In genomic region chr12:109458771-109459208, GRCh38 we compare ENCODE assay signal across 10 cellular contexts. TPM values are rescaled to one million over a fixed set of nuclear protein-coding genes. Genes with fewer than 3 reads are reported as not detected.
A peak's percentile ranks its signal among the peaks of the same experiment; 100 is the strongest.
DNase-seq lines count a peak whose midpoint lies in the region; ATAC-seq and TF ChIP-seq lines count a peak whose summit lies in the region.
"Had no signal": no experiment of that assay in that cellular context is flagged by ENCODE, and none has a peak within 500 bp of the region (broad histone marks: within the 10 kb centered on the region; RNA-seq: fewer than 3 reads in every experiment).

No MANE protein-coding gene starts in this region.

- DNase-seq in SJSA1 (ENCODE audit: low read depth in 1 of 2, low spot score in 2 of 2) (peak in 1 of 2 experiments; percentile 68), fibroblast of pulmonary artery (ENCODE audit: low read depth) (peak; percentile 74), progenitor cell of endocrine pancreas (ENCODE audit: low spot score, unreplicated experiment) (no peak), WERI-Rb-1 (no peak), NCI-H446 treated with DMSO at 0.1 percent for 48 hours (lab: John Stamatoyannopoulos, UW) (no peak)
- no peak for DNase-seq in activated naive CD4-positive, alpha-beta T cell treated with Interleukin-2 at 50 U/mL for 16 hours
- DNase-seq: NCI-H2081 had no signal

- H3K9me3 ChIP-seq in ES-I3 (ENCODE audit: control insufficient read depth, insufficient read depth, low read length) = no peaks in the 10 kb centered on the region
- no peaks in the 10 kb centered on the region for H3K9me3 ChIP-seq in SJSA1 (replicated peaks)
- H3K9me3 ChIP-seq in WERI-Rb-1 (ENCODE audit: severe bottlenecking) = no peaks in the 10 kb centered on the region

- no peaks in the 10 kb centered on the region for H3K27me3 Mint-ChIP-seq in progenitor cell of endocrine pancreas

- H3K36me3 ChIP-seq in ES-I3 (ENCODE audit: insufficient read depth, low read length) (peaks cover 20% of the 10 kb centered on the region), SJSA1 (peaks cover 65% of the 10 kb centered on the region), WERI-Rb-1 (peaks cover 48% of the 10 kb centered on the region)

- H3K9ac ChIP-seq in ES-I3 (ENCODE audit: low read depth, low read length) = peak overlapping the region; percentile 3; the same call in 1 of the 2 replicates

- H3K36me3 Mint-ChIP-seq in progenitor cell of endocrine pancreas (ENCODE audit: insufficient read depth) = peaks cover 13% of the 10 kb centered on the region

- H3K27me3 ChIP-seq in SJSA1 (replicated peaks) (no peaks in the 10 kb centered on the region), WERI-Rb-1 (ENCODE audit: insufficient read depth, low read depth, severe bottlenecking) (no peaks in the 10 kb centered on the region)

- H3K4me3 Mint-ChIP-seq in progenitor cell of endocrine pancreas (ENCODE audit: low read depth) = no peak overlapping the region

- ATAC-seq in GM19023 (IDR thresholded peaks at IDR 0.05; ENCODE audit: unreplicated experiment) = no peak

- H3K4me1 Mint-ChIP-seq in progenitor cell of endocrine pancreas (ENCODE audit: low read depth) = peaks cover 9% of the 10 kb centered on the region

- H3K4me3 ChIP-seq in SJSA1 = no peak overlapping the region
- H3K4me3 ChIP-seq in fibroblast of pulmonary artery (replicated peaks; ENCODE audit: low read depth, low read length) = no peak overlapping the region
- no peak overlapping the region for H3K4me3 ChIP-seq in WERI-Rb-1 (ENCODE audit: low read depth, low read length)

- H3K27ac Mint-ChIP-seq in progenitor cell of endocrine pancreas = peak overlapping the region; percentile 21

- no peak for TF ChIP-seq CTCF in fibroblast of pulmonary artery (IDR thresholded peaks at IDR 0.05; ENCODE audit: low read length, missing control alignments)
- TF ChIP-seq CTCF in progenitor cell of endocrine pancreas (IDR thresholded peaks at IDR 0.05; ENCODE audit: unreplicated experiment) = no peak
- no peak for TF ChIP-seq CTCF in WERI-Rb-1 (IDR thresholded peaks at IDR 0.05; ENCODE audit: low read depth, low read length)

- H3K4me1 ChIP-seq in ES-I3 (ENCODE audit: insufficient read depth, low read length) = peaks cover 66% of the 10 kb centered on the region
- peaks cover 61% of the 10 kb centered on the region for H3K4me1 ChIP-seq in SJSA1 (replicated peaks)

- peak overlapping the region; percentile 83 for H3K27ac ChIP-seq in SJSA1
- H3K27ac ChIP-seq in WERI-Rb-1 = no peak overlapping the region
- H3K27ac ChIP-seq: epithelial cell of prostate had no signal

- H3K9me3 Mint-ChIP-seq in progenitor cell of endocrine pancreas (ENCODE audit: low read depth) = no peaks in the 10 kb centered on the region

RNA-seq across cellular contexts. Expression of gene KCTD10, which starts 18.3 kb away (rescaled TPM):
- total RNA-seq in SJSA1 (2014; rRNA removed; shearing (Covaris generic)) = 25.2 and 33.0 TPM in 2 replicates
- 47.7 and 51.1 TPM in 2 replicates for total RNA-seq in progenitor cell of endocrine pancreas

RNA-seq across cellular contexts. Expression of gene UBE3B, which starts 18.6 kb away (rescaled TPM):
- 3,976 and 4,080 TPM in 2 replicates for total RNA-seq in SJSA1 (2014; rRNA removed; shearing (Covaris generic))
- total RNA-seq in progenitor cell of endocrine pancreas = 41.8 and 46.9 TPM in 2 replicates

Comparison
In these comparisons a context has a peak if more than half of its experiments do, and no peak if none do; other contexts are left out.
1. RNA of gene UBE3B, which starts 18.6 kb away (total RNA-seq): 3,976 to 4,080 TPM in SJSA1; 41.8 to 46.9 TPM in progenitor cell of endocrine pancreas; every median in the first group is over 10 times any median in the second.